ENCODE assay signal across 1 cellular context in the genomic region with DNA sequence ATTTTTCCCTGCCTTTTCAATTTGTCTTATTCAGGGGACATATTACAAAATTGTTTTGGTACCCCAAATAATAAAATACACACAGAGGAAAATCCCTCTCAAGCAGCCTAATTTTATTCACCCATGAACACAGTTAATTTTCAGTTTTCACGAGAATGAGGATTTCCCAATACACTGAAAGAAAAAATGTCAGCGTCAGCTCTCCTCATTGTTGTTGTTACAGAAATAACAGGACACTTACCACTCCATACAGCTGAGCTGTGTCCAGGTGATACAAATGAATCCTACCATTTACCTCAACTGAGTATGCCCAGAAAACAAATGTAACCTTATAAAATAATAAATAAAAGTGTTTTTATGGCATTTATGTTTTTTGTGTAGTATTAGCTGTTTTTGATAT.
TF ChIP-seq lines count a peak whose summit lies in the region.

No MANE protein-coding gene starts in this region.

TF ChIP-seq in GM23338, 12 proteins besides CTCF, POLR2A, EP300 and RAD21 (continued from another document):
- TF ChIP-seq, protein P1, sequence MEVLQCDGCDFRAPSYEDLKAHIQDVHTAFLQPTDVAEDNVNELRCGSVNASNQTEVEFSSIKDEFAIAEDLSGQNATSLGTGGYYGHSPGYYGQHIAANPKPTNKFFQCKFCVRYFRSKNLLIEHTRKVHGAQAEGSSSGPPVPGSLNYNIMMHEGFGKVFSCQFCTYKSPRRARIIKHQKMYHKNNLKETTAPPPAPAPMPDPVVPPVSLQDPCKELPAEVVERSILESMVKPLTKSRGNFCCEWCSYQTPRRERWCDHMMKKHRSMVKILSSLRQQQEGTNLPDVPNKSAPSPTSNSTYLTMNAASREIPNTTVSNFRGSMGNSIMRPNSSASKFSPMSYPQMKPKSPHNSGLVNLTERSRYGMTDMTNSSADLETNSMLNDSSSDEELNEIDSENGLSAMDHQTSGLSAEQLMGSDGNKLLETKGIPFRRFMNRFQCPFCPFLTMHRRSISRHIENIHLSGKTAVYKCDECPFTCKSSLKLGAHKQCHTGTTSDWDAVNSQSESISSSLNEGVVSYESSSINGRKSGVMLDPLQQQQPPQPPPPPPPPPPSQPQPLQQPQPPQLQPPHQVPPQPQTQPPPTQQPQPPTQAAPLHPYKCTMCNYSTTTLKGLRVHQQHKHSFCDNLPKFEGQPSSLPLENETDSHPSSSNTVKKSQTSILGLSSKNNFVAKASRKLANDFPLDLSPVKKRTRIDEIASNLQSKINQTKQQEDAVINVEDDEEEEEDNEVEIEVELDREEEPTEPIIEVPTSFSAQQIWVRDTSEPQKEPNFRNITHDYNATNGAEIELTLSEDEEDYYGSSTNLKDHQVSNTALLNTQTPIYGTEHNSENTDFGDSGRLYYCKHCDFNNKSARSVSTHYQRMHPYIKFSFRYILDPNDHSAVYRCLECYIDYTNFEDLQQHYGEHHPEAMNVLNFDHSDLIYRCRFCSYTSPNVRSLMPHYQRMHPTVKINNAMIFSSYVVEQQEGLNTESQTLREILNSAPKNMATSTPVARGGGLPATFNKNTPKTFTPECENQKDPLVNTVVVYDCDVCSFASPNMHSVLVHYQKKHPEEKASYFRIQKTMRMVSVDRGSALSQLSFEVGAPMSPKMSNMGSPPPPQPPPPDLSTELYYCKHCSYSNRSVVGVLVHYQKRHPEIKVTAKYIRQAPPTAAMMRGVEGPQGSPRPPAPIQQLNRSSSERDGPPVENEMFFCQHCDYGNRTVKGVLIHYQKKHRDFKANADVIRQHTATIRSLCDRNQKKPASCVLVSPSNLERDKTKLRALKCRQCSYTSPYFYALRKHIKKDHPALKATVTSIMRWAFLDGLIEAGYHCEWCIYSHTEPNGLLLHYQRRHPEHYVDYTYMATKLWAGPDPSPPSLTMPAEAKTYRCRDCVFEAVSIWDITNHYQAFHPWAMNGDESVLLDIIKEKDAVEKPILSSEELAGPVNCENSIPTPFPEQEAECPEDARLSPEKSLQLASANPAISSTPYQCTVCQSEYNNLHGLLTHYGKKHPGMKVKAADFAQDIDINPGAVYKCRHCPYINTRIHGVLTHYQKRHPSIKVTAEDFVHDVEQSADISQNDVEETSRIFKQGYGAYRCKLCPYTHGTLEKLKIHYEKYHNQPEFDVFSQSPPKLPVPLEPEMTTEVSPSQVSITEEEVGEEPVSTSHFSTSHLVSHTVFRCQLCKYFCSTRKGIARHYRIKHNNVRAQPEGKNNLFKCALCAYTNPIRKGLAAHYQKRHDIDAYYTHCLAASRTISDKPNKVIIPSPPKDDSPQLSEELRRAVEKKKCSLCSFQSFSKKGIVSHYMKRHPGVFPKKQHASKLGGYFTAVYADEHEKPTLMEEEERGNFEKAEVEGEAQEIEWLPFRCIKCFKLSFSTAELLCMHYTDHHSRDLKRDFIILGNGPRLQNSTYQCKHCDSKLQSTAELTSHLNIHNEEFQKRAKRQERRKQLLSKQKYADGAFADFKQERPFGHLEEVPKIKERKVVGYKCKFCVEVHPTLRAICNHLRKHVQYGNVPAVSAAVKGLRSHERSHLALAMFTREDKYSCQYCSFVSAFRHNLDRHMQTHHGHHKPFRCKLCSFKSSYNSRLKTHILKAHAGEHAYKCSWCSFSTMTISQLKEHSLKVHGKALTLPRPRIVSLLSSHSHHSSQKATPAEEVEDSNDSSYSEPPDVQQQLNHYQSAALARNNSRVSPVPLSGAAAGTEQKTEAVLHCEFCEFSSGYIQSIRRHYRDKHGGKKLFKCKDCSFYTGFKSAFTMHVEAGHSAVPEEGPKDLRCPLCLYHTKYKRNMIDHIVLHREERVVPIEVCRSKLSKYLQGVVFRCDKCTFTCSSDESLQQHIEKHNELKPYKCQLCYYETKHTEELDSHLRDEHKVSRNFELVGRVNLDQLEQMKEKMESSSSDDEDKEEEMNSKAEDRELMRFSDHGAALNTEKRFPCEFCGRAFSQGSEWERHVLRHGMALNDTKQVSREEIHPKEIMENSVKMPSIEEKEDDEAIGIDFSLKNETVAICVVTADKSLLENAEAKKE (CRISPR knock-in tag; IDR thresholded peaks at IDR 0.05): no peak
- no peak for TF ChIP-seq CREB1 (CRISPR knock-in tag; IDR thresholded peaks at IDR 0.05; ENCODE audit: low read depth)
- TF ChIP-seq ZNF331 (CRISPR knock-in tag; IDR thresholded peaks at IDR 0.05; ENCODE audit: low read depth): no peak
- TF ChIP-seq STAT1 (IDR thresholded peaks at IDR 0.05; ENCODE audit: unreplicated experiment): no peak
- TF ChIP-seq, protein P2, sequence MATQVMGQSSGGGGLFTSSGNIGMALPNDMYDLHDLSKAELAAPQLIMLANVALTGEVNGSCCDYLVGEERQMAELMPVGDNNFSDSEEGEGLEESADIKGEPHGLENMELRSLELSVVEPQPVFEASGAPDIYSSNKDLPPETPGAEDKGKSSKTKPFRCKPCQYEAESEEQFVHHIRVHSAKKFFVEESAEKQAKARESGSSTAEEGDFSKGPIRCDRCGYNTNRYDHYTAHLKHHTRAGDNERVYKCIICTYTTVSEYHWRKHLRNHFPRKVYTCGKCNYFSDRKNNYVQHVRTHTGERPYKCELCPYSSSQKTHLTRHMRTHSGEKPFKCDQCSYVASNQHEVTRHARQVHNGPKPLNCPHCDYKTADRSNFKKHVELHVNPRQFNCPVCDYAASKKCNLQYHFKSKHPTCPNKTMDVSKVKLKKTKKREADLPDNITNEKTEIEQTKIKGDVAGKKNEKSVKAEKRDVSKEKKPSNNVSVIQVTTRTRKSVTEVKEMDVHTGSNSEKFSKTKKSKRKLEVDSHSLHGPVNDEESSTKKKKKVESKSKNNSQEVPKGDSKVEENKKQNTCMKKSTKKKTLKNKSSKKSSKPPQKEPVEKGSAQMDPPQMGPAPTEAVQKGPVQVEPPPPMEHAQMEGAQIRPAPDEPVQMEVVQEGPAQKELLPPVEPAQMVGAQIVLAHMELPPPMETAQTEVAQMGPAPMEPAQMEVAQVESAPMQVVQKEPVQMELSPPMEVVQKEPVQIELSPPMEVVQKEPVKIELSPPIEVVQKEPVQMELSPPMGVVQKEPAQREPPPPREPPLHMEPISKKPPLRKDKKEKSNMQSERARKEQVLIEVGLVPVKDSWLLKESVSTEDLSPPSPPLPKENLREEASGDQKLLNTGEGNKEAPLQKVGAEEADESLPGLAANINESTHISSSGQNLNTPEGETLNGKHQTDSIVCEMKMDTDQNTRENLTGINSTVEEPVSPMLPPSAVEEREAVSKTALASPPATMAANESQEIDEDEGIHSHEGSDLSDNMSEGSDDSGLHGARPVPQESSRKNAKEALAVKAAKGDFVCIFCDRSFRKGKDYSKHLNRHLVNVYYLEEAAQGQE (IDR thresholded peaks at IDR 0.05; ENCODE audit: unreplicated experiment): no peak
- no peak for TF ChIP-seq JUNB (IDR thresholded peaks at IDR 0.05; ENCODE audit: unreplicated experiment)
- no peak for TF ChIP-seq EZH2 (IDR thresholded peaks at IDR 0.05; ENCODE audit: low read depth, unreplicated experiment)
- TF ChIP-seq, protein P3, sequence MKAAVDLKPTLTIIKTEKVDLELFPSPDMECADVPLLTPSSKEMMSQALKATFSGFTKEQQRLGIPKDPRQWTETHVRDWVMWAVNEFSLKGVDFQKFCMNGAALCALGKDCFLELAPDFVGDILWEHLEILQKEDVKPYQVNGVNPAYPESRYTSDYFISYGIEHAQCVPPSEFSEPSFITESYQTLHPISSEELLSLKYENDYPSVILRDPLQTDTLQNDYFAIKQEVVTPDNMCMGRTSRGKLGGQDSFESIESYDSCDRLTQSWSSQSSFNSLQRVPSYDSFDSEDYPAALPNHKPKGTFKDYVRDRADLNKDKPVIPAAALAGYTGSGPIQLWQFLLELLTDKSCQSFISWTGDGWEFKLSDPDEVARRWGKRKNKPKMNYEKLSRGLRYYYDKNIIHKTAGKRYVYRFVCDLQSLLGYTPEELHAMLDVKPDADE (IDR thresholded peaks at IDR 0.05): no peak
